17 cellular contexts compared by ENCODE assay signal in genomic region chr10:113055458-113055857, GRCh38.
DNase-seq lines count a peak whose midpoint lies in the region; ATAC-seq, FAIRE-seq and TF ChIP-seq lines count a peak whose summit lies in the region.
"Had no signal": no experiment of that assay in that cellular context is flagged by ENCODE, and none has a peak within 500 bp of the region (broad histone marks: within the 10 kb centered on the region; RNA-seq: fewer than 3 reads in every experiment).

No MANE protein-coding gene starts in this region.

- WGBS in mesodermal cell (ENCODE audit: insufficient coverage in 2 of 2), 2 experiments = no CpG with 5 or more reads among the region's 1 CpG

- intact Hi-C loops in tibial artery (cut with DNase I; ENCODE audit: low total_unique reads) = loop anchor here (10.0 kb wide), 1 partner anchor 101 kb away; the partner anchor contains the start of gene TCF7L2
- intact Hi-C loops in kidney (cut with DNase I) = no loop called here

- H3K27ac ChIP-seq in GM23338 (ENCODE audit: low read depth) = peak overlapping the region; percentile 73; the same call in 1 of the 2 replicates
- H3K27ac ChIP-seq in RWPE2 (ENCODE audit: poor library complexity, severe bottlenecking) = peak overlapping the region; percentile 76
- peak overlapping the region; percentile 84 for H3K27ac ChIP-seq in mesodermal cell (ENCODE audit: low read depth, low read length, severe bottlenecking)
- peak overlapping the region; percentile 84 to 86 for H3K27ac ChIP-seq in tibial artery
- H3K27ac ChIP-seq in kidney (ENCODE audit: low read depth in 2 of 2, low read length in 2 of 2) = no peak overlapping the region
- H3K27ac ChIP-seq in Karpas-422 (ENCODE audit: low read length) = no peak overlapping the region
- H3K27ac ChIP-seq: BLaER1, Peyer's patch had no signal

- H4K20me1 ChIP-seq in GM23338 (replicated peaks; ENCODE audit: insufficient read depth) (peaks cover 48% of the 10 kb centered on the region), Karpas-422 (ENCODE audit: insufficient read depth, low read depth, low read length) (no peaks in the 10 kb centered on the region)

- no peak overlapping the region for H3K4me3 Mint-ChIP-seq in GM23338

- H3K36me3 ChIP-seq in GM23338 (ENCODE audit: insufficient read depth) (no peaks in the 10 kb centered on the region), RWPE2 (ENCODE audit: low read depth) (no peaks in the 10 kb centered on the region), mesodermal cell (ENCODE audit: control insufficient read depth, insufficient read depth, low read length) (peaks cover 13% of the 10 kb centered on the region), tibial artery (no peaks in the 10 kb centered on the region), kidney (ENCODE audit: control insufficient read depth in 1 of 2, insufficient read depth in 2 of 2, low read length in 2 of 2) (no peaks in the 10 kb centered on the region), Karpas-422 (ENCODE audit: insufficient read depth, low read length) (no peaks in the 10 kb centered on the region)
- H3K36me3 ChIP-seq: MG63, Peyer's patch had no signal

- H3K4me2 ChIP-seq in GM23338 = peak overlapping the region; percentile 69; the same call in 1 of the 2 replicates
- H3K4me2 ChIP-seq in Karpas-422 (ENCODE audit: low read depth, low read length, poor library complexity, severe bottlenecking) = no peak overlapping the region
- H3K4me2 ChIP-seq: BLaER1 had no signal

- H3K4me3 ChIP-seq in GM23338 (no peak overlapping the region), RWPE2 (ENCODE audit: severe bottlenecking) (no peak overlapping the region), mesodermal cell (ENCODE audit: extremely low read depth, insufficient read depth, low read length, poor library complexity, severe bottlenecking) (no peak overlapping the region), tibial artery (no peak overlapping the region), kidney (ENCODE audit: low read length in 2 of 2) (no peak overlapping the region), Karpas-422 (ENCODE audit: low read length) (no peak overlapping the region)
- H3K4me3 ChIP-seq: BLaER1, MG63, Peyer's patch had no signal

- no peak for FAIRE-seq in kidney (lab: Jason Lieb, UNC)
- FAIRE-seq: GM12891, GM18507 had no signal

- no peak overlapping the region for H3K27ac Mint-ChIP-seq in GM23338

- no peak overlapping the region for H2AFZ ChIP-seq in GM23338
- no peak overlapping the region for H2AFZ ChIP-seq in Karpas-422 (ENCODE audit: low read length)

- no peaks in the 10 kb centered on the region for H3K9me3 ChIP-seq in RWPE2 (ENCODE audit: severe bottlenecking)
- no peaks in the 10 kb centered on the region for H3K9me3 ChIP-seq in mesodermal cell (ENCODE audit: control insufficient read depth, low read length)
- no peaks in the 10 kb centered on the region for H3K9me3 ChIP-seq in tibial artery
- no peaks in the 10 kb centered on the region for H3K9me3 ChIP-seq in kidney (ENCODE audit: control insufficient read depth in 1 of 2, low read length in 2 of 2)
- no peaks in the 10 kb centered on the region for H3K9me3 ChIP-seq in Karpas-422 (ENCODE audit: low read length)
- H3K9me3 ChIP-seq: BLaER1, MG63, Peyer's patch had no signal

- H3K27me3 Mint-ChIP-seq in GM23338 (ENCODE audit: insufficient read depth, low read depth, poor library complexity) = peaks cover 12% of the 10 kb centered on the region

- H3K4me1 ChIP-seq in GM23338 (ENCODE audit: insufficient read depth) (peaks cover 95% of the 10 kb centered on the region), RWPE2 (ENCODE audit: insufficient read depth, poor library complexity, severe bottlenecking) (peaks cover 54% of the 10 kb centered on the region), mesodermal cell (ENCODE audit: control insufficient read depth, insufficient read depth, low read length, poor library complexity, severe bottlenecking) (peaks cover 84% of the 10 kb centered on the region), tibial artery (peaks cover 0 to 100% (median 84%) of the 10 kb centered on the region in 4 donors), kidney (ENCODE audit: control insufficient read depth in 1 of 2, insufficient read depth in 1 of 2, low read depth in 1 of 2, low read length in 2 of 2) (peaks cover 19 to 20% of the 10 kb centered on the region in 2 donors), Karpas-422 (ENCODE audit: low read length) (no peaks in the 10 kb centered on the region)

- peaks cover 87% of the 10 kb centered on the region for H3K79me2 ChIP-seq in GM23338 (replicated peaks; ENCODE audit: insufficient read depth)
- H3K79me2 ChIP-seq in Karpas-422 (ENCODE audit: low read length) = no peaks in the 10 kb centered on the region

- no peak for DNase-seq in GM23338 (ENCODE audit: low spot score)
- DNase-seq in RWPE2 (ENCODE audit: low spot score) = no peak
- DNase-seq in tibial artery = no peak
- no peak for DNase-seq in kidney
- DNase-seq in activated gamma-delta T cell (lab: John Stamatoyannopoulos, UW) = no peak
- DNase-seq in Karpas-422 = no peak
- DNase-seq: GF-D8, MG63, NCI-H1092 treated with DMSO at 0.1 percent for 48 hours, NCI-H2081 treated with DMSO at 0.1 percent for 48 hours, NCI-H510A, Peyer's patch, Right ventricle myocardium superior had no signal

- TF ChIP-seq CTCF in GM23338 (conservative IDR thresholded peaks at IDR 0.05; ENCODE audit: low read depth in 2 of 2) = no peak
- TF ChIP-seq CTCF in RWPE2 (IDR thresholded peaks at IDR 0.05; ENCODE audit: poor library complexity, severe bottlenecking) = no peak
- TF ChIP-seq CTCF in tibial artery (IDR thresholded peaks at IDR 0.05) = no peak
- no peak for TF ChIP-seq CTCF in kidney (IDR thresholded peaks at IDR 0.05; ENCODE audit: borderline replicate concordance, extremely low read depth, insufficient read depth)

- H3K9me2 ChIP-seq in GM23338 (ENCODE audit: insufficient read depth) = no peaks in the 10 kb centered on the region
- no peaks in the 10 kb centered on the region for H3K9me2 ChIP-seq in Karpas-422 (replicated peaks; ENCODE audit: insufficient read depth, low read length)

- peaks cover 42% of the 10 kb centered on the region for H3K4me1 Mint-ChIP-seq in GM23338

- peaks cover 21% of the 10 kb centered on the region; the same call in 2 of the 3 replicates for H3K36me3 Mint-ChIP-seq in GM23338 (ENCODE audit: low read depth)

- no peaks in the 10 kb centered on the region for H3K27me3 ChIP-seq in GM23338 (ENCODE audit: insufficient read depth)
- H3K27me3 ChIP-seq in RWPE2 (ENCODE audit: insufficient read depth, poor library complexity, severe bottlenecking) = no peaks in the 10 kb centered on the region
- H3K27me3 ChIP-seq in tibial artery = no peaks in the 10 kb centered on the region
- H3K27me3 ChIP-seq in Karpas-422 (ENCODE audit: low read length) = no peaks in the 10 kb centered on the region
- H3K27me3 ChIP-seq: BLaER1, MG63, Peyer's patch had no signal

- ATAC-seq in GM23338 (no peak), RWPE2 (ENCODE audit: low read depth) (no peak)

- peaks cover 19% of the 10 kb centered on the region for H3F3A ChIP-seq in GM23338 (replicated peaks; ENCODE audit: low read depth)

- no peaks in the 10 kb centered on the region; the same call in 2 of the 3 replicates for H3K9me3 Mint-ChIP-seq in GM23338

- H3K9ac ChIP-seq in kidney (ENCODE audit: low read length in 2 of 2) (no peak overlapping the region), Karpas-422 (ENCODE audit: low read length) (no peak overlapping the region)
- H3K9ac ChIP-seq: BLaER1 had no signal

TF ChIP-seq in GM23338, 12 proteins besides CTCF, POLR2A, EP300 and RAD21:
- TF ChIP-seq EZH2phosphoT487 (IDR thresholded peaks at IDR 0.05; ENCODE audit: unreplicated experiment) = no peak
- TF ChIP-seq CREB1 (CRISPR knock-in tag; IDR thresholded peaks at IDR 0.05; ENCODE audit: low read depth) = no peak
- TF ChIP-seq, protein P1, sequence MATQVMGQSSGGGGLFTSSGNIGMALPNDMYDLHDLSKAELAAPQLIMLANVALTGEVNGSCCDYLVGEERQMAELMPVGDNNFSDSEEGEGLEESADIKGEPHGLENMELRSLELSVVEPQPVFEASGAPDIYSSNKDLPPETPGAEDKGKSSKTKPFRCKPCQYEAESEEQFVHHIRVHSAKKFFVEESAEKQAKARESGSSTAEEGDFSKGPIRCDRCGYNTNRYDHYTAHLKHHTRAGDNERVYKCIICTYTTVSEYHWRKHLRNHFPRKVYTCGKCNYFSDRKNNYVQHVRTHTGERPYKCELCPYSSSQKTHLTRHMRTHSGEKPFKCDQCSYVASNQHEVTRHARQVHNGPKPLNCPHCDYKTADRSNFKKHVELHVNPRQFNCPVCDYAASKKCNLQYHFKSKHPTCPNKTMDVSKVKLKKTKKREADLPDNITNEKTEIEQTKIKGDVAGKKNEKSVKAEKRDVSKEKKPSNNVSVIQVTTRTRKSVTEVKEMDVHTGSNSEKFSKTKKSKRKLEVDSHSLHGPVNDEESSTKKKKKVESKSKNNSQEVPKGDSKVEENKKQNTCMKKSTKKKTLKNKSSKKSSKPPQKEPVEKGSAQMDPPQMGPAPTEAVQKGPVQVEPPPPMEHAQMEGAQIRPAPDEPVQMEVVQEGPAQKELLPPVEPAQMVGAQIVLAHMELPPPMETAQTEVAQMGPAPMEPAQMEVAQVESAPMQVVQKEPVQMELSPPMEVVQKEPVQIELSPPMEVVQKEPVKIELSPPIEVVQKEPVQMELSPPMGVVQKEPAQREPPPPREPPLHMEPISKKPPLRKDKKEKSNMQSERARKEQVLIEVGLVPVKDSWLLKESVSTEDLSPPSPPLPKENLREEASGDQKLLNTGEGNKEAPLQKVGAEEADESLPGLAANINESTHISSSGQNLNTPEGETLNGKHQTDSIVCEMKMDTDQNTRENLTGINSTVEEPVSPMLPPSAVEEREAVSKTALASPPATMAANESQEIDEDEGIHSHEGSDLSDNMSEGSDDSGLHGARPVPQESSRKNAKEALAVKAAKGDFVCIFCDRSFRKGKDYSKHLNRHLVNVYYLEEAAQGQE (IDR thresholded peaks at IDR 0.05; ENCODE audit: unreplicated experiment) = no peak
- TF ChIP-seq ZNF331 (CRISPR knock-in tag; IDR thresholded peaks at IDR 0.05; ENCODE audit: low read depth) = no peak
- TF ChIP-seq ZNF114 (CRISPR knock-in tag; IDR thresholded peaks at IDR 0.05) = no peak

Comparison
In these comparisons a context has a peak if more than half of its experiments do, and no peak if none do; other contexts are left out.
1. H3K27ac ChIP-seq: peak in GM23338 (single experiment), RWPE2 (single experiment), mesodermal cell (single experiment) and tibial artery (2 of 2); none in kidney (0 of 2) and Karpas-422 (single experiment).